ENCODE assay signal across 19 cellular contexts in the genomic region with DNA sequence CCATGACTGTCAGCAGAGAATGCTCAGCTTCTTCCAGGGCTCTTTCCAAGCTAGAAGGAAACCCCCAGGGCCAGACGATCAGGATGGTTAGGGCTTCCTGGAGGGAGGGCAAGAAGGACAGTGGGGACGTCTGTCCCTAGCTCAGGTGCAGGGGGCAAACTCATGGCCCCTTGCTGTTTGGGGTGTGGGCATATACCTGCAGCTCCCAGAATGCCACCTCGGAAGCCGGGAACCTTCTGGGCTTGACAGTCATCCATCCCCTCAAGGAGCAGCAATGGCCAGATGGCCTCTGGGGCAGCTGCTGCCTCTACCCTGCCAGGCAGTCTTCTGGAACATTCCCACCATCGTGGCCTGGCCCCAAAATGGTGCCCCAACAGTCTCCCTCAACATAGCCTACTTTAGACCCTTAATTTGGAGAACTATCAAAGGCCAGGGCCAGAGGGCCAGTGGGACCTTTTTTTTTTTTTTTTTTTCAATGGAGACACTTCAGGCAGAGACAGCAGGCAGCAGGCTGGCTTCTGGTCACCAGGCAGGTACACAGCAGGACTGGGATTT.
"Had no signal": no experiment of that assay in that cellular context is flagged by ENCODE, and none has a peak within 500 bp of the region (broad histone marks: within the 10 kb centered on the region; RNA-seq: fewer than 3 reads in every experiment).

No MANE protein-coding gene starts in this region.

- H3K4me3 ChIP-seq: esophagus muscularis mucosa, heart right ventricle, right atrium auricular region, SJSA1, stomach, testis, upper lobe of left lung had no signal

- H3K4me3 Mint-ChIP-seq: dendritic cell treated with granulocyte-macrophage colony-stimulating factor and Interleukin-4, amounts not matched to agents 40 ng/mL and 50 ng/mL, for 4 days; T-helper 1 cell treated with Interleukin-12 subunit alpha and Interleukin-12 subunit beta and Interleukin-4 antibody, amounts not matched to agents 30 μg/mL and 1 μg/mL, for 36 hours had no signal

- H3K36me3 ChIP-seq: brain microvascular endothelial cell, esophagus muscularis mucosa, heart right ventricle, right atrium auricular region, SJSA1, stomach, upper lobe of left lung had no signal

- DNase-seq: activated CD4-positive, alpha-beta T cell treated with anti-CD3 and anti-CD28 coated beads for 1 hour; activated naive CD4-positive, alpha-beta T cell treated with Interleukin-2 at 50 U/mL for 16 hours; anterior cingulate cortex; brain microvascular endothelial cell; cerebellar nuclear complex; effector CD8-positive, alpha-beta T cell; heart right ventricle; mesenchymal stem cell; small intestine; stimulated activated CD4-positive, alpha-beta T cell treated with anti-CD3 and anti-CD28 coated beads, Interleukin-4, amount 100 ng/mL, for 1 hour; stomach; testis; upper lobe of left lung had no signal

- H3K4me1 ChIP-seq: SJSA1 had no signal

- H3K9me3 ChIP-seq: esophagus muscularis mucosa, heart right ventricle, right atrium auricular region, stomach, testis, upper lobe of left lung had no signal

- H3K27ac ChIP-seq: brain microvascular endothelial cell, esophagus muscularis mucosa, heart right ventricle, right atrium auricular region, SJSA1, stomach, testis, upper lobe of left lung had no signal

- H3K27ac Mint-ChIP-seq: dendritic cell treated with granulocyte-macrophage colony-stimulating factor and Interleukin-4, amounts not matched to agents 40 ng/mL and 50 ng/mL, for 4 days; T-helper 1 cell treated with Interleukin-12 subunit alpha and Interleukin-12 subunit beta and Interleukin-4 antibody, amounts not matched to agents 30 μg/mL and 1 μg/mL, for 36 hours had no signal

- H3K9me3 Mint-ChIP-seq: dendritic cell treated with granulocyte-macrophage colony-stimulating factor and Interleukin-4, amounts not matched to agents 40 ng/mL and 50 ng/mL, for 4 days; natural killer cell treated with Interleukin-12 subunit alpha and Interleukin-12 subunit beta and Interleukin-15 and Interleukin-18, amount 100 ng/mL, for 72 hours; T-helper 1 cell treated with Interleukin-12 subunit alpha and Interleukin-12 subunit beta and Interleukin-4 antibody, amounts not matched to agents 30 μg/mL and 1 μg/mL, for 36 hours had no signal

- H3K27me3 ChIP-seq: esophagus muscularis mucosa, heart right ventricle, right atrium auricular region, SJSA1, stomach, testis, upper lobe of left lung had no signal

- H3K36me3 Mint-ChIP-seq: natural killer cell treated with Interleukin-12 subunit alpha and Interleukin-12 subunit beta and Interleukin-15 and Interleukin-18, amount 100 ng/mL, for 72 hours had no signal

- ATAC-seq: heart right ventricle had no signal
